Comparison of ENCODE assay signal across 5 cellular contexts in genomic region chr13:28101886-28102285, GRCh38. TPM values are rescaled to one million over a fixed set of nuclear protein-coding genes. Genes with fewer than 3 reads are reported as not detected.
"Had no signal": no experiment of that assay in that cellular context is flagged by ENCODE, and none has a peak within 500 bp of the region (broad histone marks: within the 10 kb centered on the region; RNA-seq: fewer than 3 reads in every experiment).

No MANE protein-coding gene starts in this region.

RNA-seq across cellular contexts. Expression of gene FLT3, which starts 1.5 kb away (rescaled TPM):
- total RNA-seq: HepG2; HT1080; IMR-90; SJCRH30; T-helper 2 cell treated with Interferon-gamma antibody and Interleukin-4, amounts not matched to agents 100 ng/mL and 5 ng/mL, for 36 hours had no signal
